ENCODE assay signal across 9 cellular contexts in genomic region chr20:2133318-2134183, GRCh38. TPM values are rescaled to one million over a fixed set of nuclear protein-coding genes. Genes with fewer than 3 reads are reported as not detected.
A peak's percentile ranks its signal among the peaks of the same experiment; 100 is the strongest.
DNase-seq lines count a peak whose midpoint lies in the region; ATAC-seq and TF ChIP-seq lines count a peak whose summit lies in the region.
"Had no signal": no experiment of that assay in that cellular context is flagged by ENCODE, and none has a peak within 500 bp of the region (broad histone marks: within the 10 kb centered on the region; RNA-seq: fewer than 3 reads in every experiment).

No MANE protein-coding gene starts in this region.

- peak overlapping the region in 2 of 3 donors; percentile 41 to 47 for H3K9ac ChIP-seq in skeletal muscle tissue (ENCODE audit: low read depth in 1 of 3, low read length in 3 of 3)

- TF ChIP-seq CTCF in VCaP (conservative IDR thresholded peaks at IDR 0.05) (no peak), heart left ventricle (IDR thresholded peaks at IDR 0.05) (no peak)

- ATAC-seq in heart left ventricle (peak in 3 of 4 donors; percentile 27 to 73 (median 62)), HG02763 (IDR thresholded peaks at IDR 0.05; ENCODE audit: unreplicated experiment) (no peak), HG03520 (IDR thresholded peaks at IDR 0.05; ENCODE audit: unreplicated experiment) (no peak)

- no peak for TF ChIP-seq POLR2A in heart left ventricle (IDR thresholded peaks at IDR 0.05)

- H3K4me1 ChIP-seq in heart left ventricle (peaks cover 7 to 86% (median 50%) of the 10 kb centered on the region in 12 donors), skeletal muscle tissue (ENCODE audit: control insufficient read depth in 3 of 3, insufficient read depth in 3 of 3, low read length in 3 of 3) (peaks cover 22 to 54% (median 40%) of the 10 kb centered on the region in 3 donors)
- no peaks in the 10 kb centered on the region for H3K4me1 ChIP-seq in effector memory CD4-positive, alpha-beta T cell (ENCODE audit: control insufficient read depth, insufficient read depth, low read length, poor library complexity, severe bottlenecking)

- H3K9me3 ChIP-seq in heart left ventricle, result no peaks in the 10 kb centered on the region
- no peaks in the 10 kb centered on the region for H3K9me3 ChIP-seq in skeletal muscle tissue (ENCODE audit: control insufficient read depth in 3 of 3, low read length in 3 of 3)
- H3K9me3 ChIP-seq in effector memory CD4-positive, alpha-beta T cell (ENCODE audit: control insufficient read depth, low read length), result no peaks in the 10 kb centered on the region

- H3K27me3 ChIP-seq in heart left ventricle (no peaks in the 10 kb centered on the region), skeletal muscle tissue (ENCODE audit: control insufficient read depth in 3 of 3, insufficient read depth in 3 of 3, low read length in 3 of 3) (no peaks in the 10 kb centered on the region)
- no peaks in the 10 kb centered on the region for H3K27me3 ChIP-seq in effector memory CD4-positive, alpha-beta T cell (replicated peaks; ENCODE audit: control insufficient read depth, insufficient read depth, low read length, poor library complexity, severe bottlenecking)

- intact Hi-C loops in heart left ventricle (cut with DNase I), result no loop called here

- peak overlapping the region; percentile 22 for H3K27ac ChIP-seq in VCaP
- peak overlapping the region in 11 of 12 donors; percentile 9 to 88 (median 51) for H3K27ac ChIP-seq in heart left ventricle
- peak overlapping the region; percentile 76 for H3K27ac ChIP-seq in skeletal muscle tissue (ENCODE audit: low read depth, low read length)
- H3K27ac ChIP-seq in effector memory CD4-positive, alpha-beta T cell (ENCODE audit: insufficient read depth, low read length, poor library complexity, severe bottlenecking), result no peak overlapping the region

- DNase-seq in GM03348 (ENCODE audit: low spot score) (peak; percentile 81), heart left ventricle (peak in 1 of 5 donors; percentile 58)
- DNase-seq in activated CD4-positive, alpha-beta T cell treated with anti-CD3 and anti-CD28 coated beads, Interleukin-2, amount 50 U/mL, for 48 hours, result no peak
- no peak for DNase-seq in effector memory CD4-positive, alpha-beta T cell
- DNase-seq: activated naive CD4-positive, alpha-beta T cell had no signal

- no peaks in the 10 kb centered on the region for H3K36me3 ChIP-seq in heart left ventricle
- H3K36me3 ChIP-seq in skeletal muscle tissue (ENCODE audit: control insufficient read depth in 3 of 3, insufficient read depth in 3 of 3, low read length in 3 of 3), result no peaks in the 10 kb centered on the region
- no peaks in the 10 kb centered on the region for H3K36me3 ChIP-seq in effector memory CD4-positive, alpha-beta T cell (ENCODE audit: control insufficient read depth, insufficient read depth, low read length)

- H3K4me3 ChIP-seq in heart left ventricle, result no peak overlapping the region
- no peak overlapping the region for H3K4me3 ChIP-seq in skeletal muscle tissue (ENCODE audit: low read length in 3 of 3)
- H3K4me3 ChIP-seq in effector memory CD4-positive, alpha-beta T cell (ENCODE audit: insufficient read depth, low read depth, low read length, poor library complexity, severe bottlenecking), result no peak overlapping the region

- 67 to 77% (median 72%) methylated on average over 9 of the region's 9 CpGs for WGBS in heart left ventricle, 4 donors

RNA-seq across cellular contexts. Expression of gene STK35, which starts 31.9 kb away (rescaled TPM):
- total RNA-seq in heart left ventricle, result 10 to 100 TPM; 10.8 to 23.0 (median 15.0) TPM
- polyA plus RNA-seq in heart left ventricle, result 10 to 100 TPM in 1 of 2 donors, 1 to 10 TPM in 1; 6.0 to 14.3 TPM
- 7.8 TPM for total RNA-seq in skeletal muscle tissue

Comparison
In these comparisons a context has a peak if more than half of its experiments do, and no peak if none do; other contexts are left out.
1. ATAC-seq: peak in heart left ventricle (3 of 4); none in HG02763 (single experiment) and HG03520 (single experiment).